11 cellular contexts compared by ENCODE assay signal in genomic region chr2:239311132-239312040, GRCh38.
DNase-seq lines count a peak whose midpoint lies in the region; ATAC-seq and TF ChIP-seq lines count a peak whose summit lies in the region.
"Had no signal": no experiment of that assay in that cellular context is flagged by ENCODE, and none has a peak within 500 bp of the region (broad histone marks: within the 10 kb centered on the region; RNA-seq: fewer than 3 reads in every experiment).

No MANE protein-coding gene starts in this region.

- H3K27ac ChIP-seq in cingulate gyrus (ENCODE audit: low read depth, low read length) (peak overlapping the region; percentile 89), lower lobe of right lung (peak overlapping the region; percentile 46), suprapubic skin (peak overlapping the region; percentile 28)
- H3K27ac ChIP-seq: 22Rv1 had no signal

- no peak for TF ChIP-seq EP300 in suprapubic skin (IDR thresholded peaks at IDR 0.05)

- no peak for TF ChIP-seq CTCF in lower lobe of right lung (IDR thresholded peaks at IDR 0.05)
- no peak for TF ChIP-seq CTCF in suprapubic skin (IDR thresholded peaks at IDR 0.05)

- TF ChIP-seq POLR2A in suprapubic skin (IDR thresholded peaks at IDR 0.05), result no peak

- H3K9me3 ChIP-seq in lower lobe of right lung (no peaks in the 10 kb centered on the region), suprapubic skin (no peaks in the 10 kb centered on the region)

- H3K36me3 ChIP-seq in lower lobe of right lung (no peaks in the 10 kb centered on the region), suprapubic skin (no peaks in the 10 kb centered on the region)

- intact Hi-C loops in lower lobe of right lung (cut with DNase I), result no loop called here

- H3K4me3 ChIP-seq in lower lobe of right lung, result no peak overlapping the region
- no peak overlapping the region for H3K4me3 ChIP-seq in suprapubic skin

- H3K4me1 ChIP-seq in lower lobe of right lung (peaks cover 53% of the 10 kb centered on the region), suprapubic skin (peaks cover 57% of the 10 kb centered on the region)

- 88% methylated on average over 25 of the region's 28 CpGs for WGBS in suprapubic skin

- H3K27me3 ChIP-seq in lower lobe of right lung (ENCODE audit: low read depth) (no peaks in the 10 kb centered on the region), suprapubic skin (no peaks in the 10 kb centered on the region)

- ATAC-seq in lower lobe of right lung (peak; percentile 87 to 92), GM19351 (IDR thresholded peaks at IDR 0.05; ENCODE audit: unreplicated experiment) (no peak), HG03342 (IDR thresholded peaks at IDR 0.05; ENCODE audit: unreplicated experiment) (no peak)
- ATAC-seq: Panc1 had no signal

- DNase-seq in DMS53 (lab: John Stamatoyannopoulos, UW), result peak; percentile 39
- no peak for DNase-seq in DMS53 treated with DMSO at 0.1 percent for 48 hours (lab: John Stamatoyannopoulos, UW; ENCODE audit: unreplicated experiment)
- DNase-seq in lower lobe of right lung, result peak; percentile 80
- DNase-seq in suprapubic skin (ENCODE audit: low spot score in 2 of 2), result peak; percentile 73 to 82
- no peak for DNase-seq in NCI-H1436 treated with DMSO at 0.1 percent for 48 hours (lab: John Stamatoyannopoulos, UW)
- DNase-seq: H7 had no signal

Comparison
In these comparisons a context has a peak if more than half of its experiments do, and no peak if none do; other contexts are left out.
1. DNase-seq: peak in DMS53 (single experiment), lower lobe of right lung (single experiment) and suprapubic skin (2 of 2); none in DMS53 treated with DMSO at 0.1 percent for 48 hours (single experiment) and NCI-H1436 treated with DMSO at 0.1 percent for 48 hours (single experiment).
2. H3K27ac ChIP-seq: peak in every context shown above with its lines; median percentile 89 in cingulate gyrus; 46 in lower lobe of right lung; 28 in suprapubic skin.
3. ATAC-seq: peak in lower lobe of right lung (2 of 2); none in GM19351 (single experiment) and HG03342 (single experiment).